8 cellular contexts compared by ENCODE assay signal in the genomic region with DNA sequence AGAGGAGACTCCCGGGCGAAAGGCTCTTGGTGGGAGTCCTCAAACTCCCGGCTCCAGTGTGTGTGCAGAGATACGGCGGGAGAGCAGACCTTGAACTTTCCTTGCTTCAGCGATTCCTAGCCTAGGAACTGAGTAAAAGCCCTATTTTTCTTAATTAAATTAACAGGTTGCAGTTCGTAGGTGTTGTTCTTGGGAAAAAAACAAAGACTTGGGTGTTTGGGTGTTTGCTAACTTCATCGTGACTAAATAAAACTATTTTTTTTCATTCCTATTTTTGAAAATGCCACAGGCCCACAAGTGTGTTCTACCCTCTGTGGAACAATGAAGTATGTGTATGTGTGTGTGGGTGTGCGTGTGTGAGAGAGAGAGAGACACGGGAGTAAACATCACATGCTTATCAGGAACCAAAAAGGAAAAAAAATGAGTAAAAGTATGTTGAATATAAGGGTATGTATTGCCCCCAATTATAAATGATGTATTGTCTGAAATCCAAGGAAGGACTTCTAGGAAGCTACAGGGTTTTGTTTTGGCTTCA. TPM values are rescaled to one million over a fixed set of nuclear protein-coding genes. Genes with fewer than 3 reads are reported as not detected.
DNase-seq lines count a peak whose midpoint lies in the region; ATAC-seq and TF ChIP-seq lines count a peak whose summit lies in the region.

No MANE protein-coding gene starts in this region.

- peaks cover 8% of the 10 kb centered on the region for H3K79me1 ChIP-seq in trophoblast cell (ENCODE audit: low read length)

- DNase-seq in BE2C: no peak
- DNase-seq in activated B cell treated with CpG ODN at 0.5 μM for 24 hours: no peak
- peak; percentile 43 for DNase-seq in globus pallidus (ENCODE audit: low spot score)
- DNase-seq in trophoblast cell: no peak
- no peak for DNase-seq in NCI-H187 treated with DMSO at 0.1 percent for 48 hours (lab: John Stamatoyannopoulos, UW)
- DNase-seq in SW 1271 (lab: John Stamatoyannopoulos, UW): no peak

- H3K23ac ChIP-seq in trophoblast cell (ENCODE audit: low read length): no peak overlapping the region

- peaks cover 6% of the 10 kb centered on the region for H3K79me2 ChIP-seq in trophoblast cell (ENCODE audit: control insufficient read depth, insufficient read depth, low read length, poor library complexity)

- H3K9me3 Mint-ChIP-seq in activated B cell treated with CpG ODN at 0.5 μM for 24 hours: no peaks in the 10 kb centered on the region

- H3K27ac Mint-ChIP-seq in activated B cell treated with CpG ODN at 0.5 μM for 24 hours: peak overlapping the region; percentile 84

- ATAC-seq in GM18907 (IDR thresholded peaks at IDR 0.05; ENCODE audit: unreplicated experiment): peak; percentile 32
- peak; percentile 17 for ATAC-seq in HG03442 (IDR thresholded peaks at IDR 0.05; ENCODE audit: unreplicated experiment)
- peak; percentile 33 for ATAC-seq in activated B cell treated with CpG ODN at 0.5 μM for 24 hours (ENCODE audit: low read depth)

- H3K9me3 ChIP-seq in BE2C (no peaks in the 10 kb centered on the region), trophoblast cell (ENCODE audit: insufficient read depth, low read depth, low read length) (no peaks in the 10 kb centered on the region)

- peak overlapping the region; percentile 98 for H3K14ac ChIP-seq in trophoblast cell (ENCODE audit: low read length)

- H3K36me3 ChIP-seq in BE2C: no peaks in the 10 kb centered on the region
- H3K36me3 ChIP-seq in trophoblast cell (ENCODE audit: control insufficient read depth in 1 of 2, insufficient read depth in 2 of 2, low read length in 2 of 2): no peaks in the 10 kb centered on the region

- peak overlapping the region; percentile 93 for H2BK120ac ChIP-seq in trophoblast cell (ENCODE audit: insufficient read depth, low read length, poor library complexity)

- TF ChIP-seq CTCF in BE2C (IDR thresholded peaks at IDR 0.05; ENCODE audit: low read depth, low read length) (no peak), activated B cell treated with CpG ODN at 0.5 μM for 24 hours (IDR thresholded peaks at IDR 0.05) (no peak)

- intact Hi-C loops in activated B cell treated with CpG ODN at 0.5 μM for 24 hours (cut with micrococcal nuclease): loop anchor here (1.0 to 5.0 kb wide), 4 partner anchors 8 to 78 kb away; a partner anchor contains a TSS

- H2AFZ ChIP-seq in trophoblast cell (ENCODE audit: insufficient read depth, low read length, poor library complexity): peak overlapping the region; percentile 98

- no peaks in the 10 kb centered on the region for H3K36me3 Mint-ChIP-seq in activated B cell treated with CpG ODN at 0.5 μM for 24 hours (ENCODE audit: low read depth)

- peak overlapping the region; percentile 83 for H3K9ac ChIP-seq in trophoblast cell (ENCODE audit: low read length)

- peak overlapping the region; percentile 84 for H3K4me3 Mint-ChIP-seq in activated B cell treated with CpG ODN at 0.5 μM for 24 hours

- H3K27me3 ChIP-seq in BE2C: peaks cover 29% of the 10 kb centered on the region
- no peaks in the 10 kb centered on the region for H3K27me3 ChIP-seq in trophoblast cell (ENCODE audit: insufficient read depth, low read length)

- H3K4me3 ChIP-seq in BE2C (ENCODE audit: low read depth, low read length) (peak overlapping the region; percentile 58), trophoblast cell (ENCODE audit: low read depth, low read length) (peak overlapping the region; percentile 89)

- H3K4me1 Mint-ChIP-seq in activated B cell treated with CpG ODN at 0.5 μM for 24 hours: peaks cover 17% of the 10 kb centered on the region

- POLR2A ChIA-PET in activated B cell treated with CpG ODN at 0.5 μM for 24 hours (lab: Charles Lee): interaction anchor here (0.9 to 5.1 kb wide), 3 partner anchors 31 to 78 kb away, joined by 3 to 45 read pairs (median 13); a partner anchor contains a TSS

- CTCF ChIA-PET in activated B cell treated with CpG ODN at 0.5 μM for 24 hours (lab: Charles Lee): interaction anchor here (1.0 kb wide), 1 partner anchor 46 kb away, joined by 4 read pairs; no protein-coding TSS in a partner anchor

- H2AK5ac ChIP-seq in trophoblast cell (ENCODE audit: low read length): no peak overlapping the region

- H3K4me2 ChIP-seq in trophoblast cell (ENCODE audit: low read length): peak overlapping the region; percentile 76

- H3K4me1 ChIP-seq in BE2C (no peaks in the 10 kb centered on the region), trophoblast cell (ENCODE audit: control insufficient read depth in 1 of 2, insufficient read depth in 2 of 2, low read length in 2 of 2) (no peaks in the 10 kb centered on the region)

- peak overlapping the region; percentile 92 for H4K12ac ChIP-seq in trophoblast cell (ENCODE audit: low read depth, low read length)

- no CpG with 5 or more reads among the region's 10 CpGs for WGBS in trophoblast cell (ENCODE audit: extremely low coverage, insufficient coverage, insufficient read length)

- H4K91ac ChIP-seq in trophoblast cell (ENCODE audit: low read depth, low read length): peak overlapping the region; percentile 90

- H3K4ac ChIP-seq in trophoblast cell (ENCODE audit: low read depth, low read length): no peak overlapping the region

- peak overlapping the region; percentile 55 for H3K27ac ChIP-seq in trophoblast cell (ENCODE audit: low read depth, low read length)

- no peaks in the 10 kb centered on the region for H3K27me3 Mint-ChIP-seq in activated B cell treated with CpG ODN at 0.5 μM for 24 hours

- peak overlapping the region; percentile 97 for H3K18ac ChIP-seq in trophoblast cell (ENCODE audit: low read length)

- peak overlapping the region; percentile 93 for H2BK12ac ChIP-seq in trophoblast cell (ENCODE audit: low read length)

- peak overlapping the region; percentile 69 for H2BK5ac ChIP-seq in trophoblast cell (ENCODE audit: low read depth, low read length, poor library complexity)

- peak overlapping the region; percentile 97 for H4K8ac ChIP-seq in trophoblast cell (ENCODE audit: low read depth, low read length)

RNA-seq across cellular contexts. Expression of a gene that starts 0.6 kb away (rescaled TPM):
- polyA plus RNA-seq in BE2C (2012; ENCODE audit: insufficient read depth, insufficient read length, low read depth): 0.29 TPM
- 3.5 and 4.8 TPM in 2 replicates for total RNA-seq in activated B cell treated with CpG ODN at 0.5 μM for 24 hours
- polyA plus RNA-seq in trophoblast cell (2013): 5.0 and 5.5 TPM in 2 replicates

RNA-seq across cellular contexts. Expression of a gene that starts 30.4 kb away (rescaled TPM):
- polyA plus RNA-seq in BE2C (2012; ENCODE audit: insufficient read depth, insufficient read length, low read depth): 24.8 TPM
- 26.8 and 28.2 TPM in 2 replicates for total RNA-seq in activated B cell treated with CpG ODN at 0.5 μM for 24 hours
- 63.9 and 65.5 TPM in 2 replicates for polyA plus RNA-seq in trophoblast cell (2013)
